19 cellular contexts compared by ENCODE assay signal in the genomic region with DNA sequence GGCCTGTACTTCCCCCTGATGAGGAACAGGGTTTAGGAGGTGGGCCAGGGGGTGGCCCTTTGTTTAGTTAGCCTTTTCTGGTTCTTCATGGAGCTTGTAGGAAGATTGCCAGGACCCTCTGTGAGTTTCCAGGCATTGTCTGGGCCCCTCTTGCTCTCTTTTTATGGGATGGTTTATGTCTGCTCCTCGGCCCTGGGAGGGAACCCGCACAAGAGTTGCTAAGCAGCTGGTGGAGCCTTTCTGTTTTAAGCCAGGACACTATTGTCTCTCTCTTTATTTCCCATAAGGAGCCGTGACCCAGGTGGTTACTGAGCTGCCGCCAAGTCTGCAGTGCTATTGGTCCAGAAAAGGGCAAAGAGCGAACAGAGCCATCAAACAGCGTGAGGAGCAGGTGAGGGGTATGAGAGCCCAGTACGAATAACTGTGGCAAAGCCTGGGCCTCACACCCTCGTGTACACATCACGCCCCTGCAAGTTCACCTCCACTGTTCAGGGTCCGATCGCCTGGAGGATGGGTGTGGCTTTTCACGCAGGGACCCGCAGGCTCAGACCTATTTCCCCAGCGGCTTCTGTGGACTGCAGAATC.
DNase-seq lines count a peak whose midpoint lies in the region; ATAC-seq, FAIRE-seq and TF ChIP-seq lines count a peak whose summit lies in the region.
"Had no signal": no experiment of that assay in that cellular context is flagged by ENCODE, and none has a peak within 500 bp of the region (broad histone marks: within the 10 kb centered on the region; RNA-seq: fewer than 3 reads in every experiment).

No MANE protein-coding gene starts in this region.

- no peak overlapping the region for H3K4me3 Mint-ChIP-seq in GM23338

- H2AFZ ChIP-seq in GM23338, result 0 out of 2 replicates have a peak overlapping the region, but pooled peaks have one; percentile 52

- peaks cover 2% of the 10 kb centered on the region for H3K27me3 Mint-ChIP-seq in GM23338 (ENCODE audit: insufficient read depth, low read depth, poor library complexity)

- no peaks in the 10 kb centered on the region for H4K20me1 ChIP-seq in GM23338 (replicated peaks; ENCODE audit: insufficient read depth)

- H3K27ac ChIP-seq in GM23338 (ENCODE audit: low read depth), result no peak overlapping the region
- no peak overlapping the region for H3K27ac ChIP-seq in small intestine (ENCODE audit: low read depth in 1 of 2, low read length in 1 of 2)
- H3K27ac ChIP-seq: SJSA1 had no signal

- 22 to 68% (median 45%) methylated on average over 14 of the region's 14 CpGs for WGBS in small intestine, 3 donors

- no peak overlapping the region for H3K4me2 ChIP-seq in GM23338

- no peaks in the 10 kb centered on the region for H3K36me3 ChIP-seq in GM23338 (ENCODE audit: insufficient read depth)
- H3K36me3 ChIP-seq in small intestine (ENCODE audit: control insufficient read depth in 2 of 2, insufficient read depth in 2 of 2, low read length in 2 of 2), result no peaks in the 10 kb centered on the region
- H3K36me3 ChIP-seq: BE2C, HAP-1, SJSA1 had no signal

- no peaks in the 10 kb centered on the region for H3K36me3 Mint-ChIP-seq in GM23338 (ENCODE audit: low read depth)

- H3K4me1 ChIP-seq in GM23338 (ENCODE audit: insufficient read depth) (0 out of 2 replicates have a peak, but pooled peaks cover 6% of the 10 kb centered on the region), small intestine (ENCODE audit: control insufficient read depth in 2 of 2, insufficient read depth in 1 of 2, low read depth in 1 of 2, low read length in 1 of 2) (peaks cover 0 to 3% of the 10 kb centered on the region in 2 donors)
- H3K4me1 ChIP-seq: HAP-1 had no signal

- peaks cover 17% of the 10 kb centered on the region for H3K4me1 Mint-ChIP-seq in GM23338

- TF ChIP-seq CTCF in GM23338 (conservative IDR thresholded peaks at IDR 0.05; ENCODE audit: low read depth in 2 of 2), result no peak

- H3F3A ChIP-seq in GM23338 (replicated peaks; ENCODE audit: low read depth), result no peaks in the 10 kb centered on the region

- H3K4me3 ChIP-seq in GM23338, result no peak overlapping the region
- no peak overlapping the region for H3K4me3 ChIP-seq in small intestine (ENCODE audit: low read depth in 1 of 2, low read length in 2 of 2)
- H3K4me3 ChIP-seq: HAP-1, SJSA1 had no signal

- ATAC-seq in GM23338 (no peak), left lobe of liver (peak; percentile 77)

- H3K9me3 Mint-ChIP-seq in GM23338, result no peaks in the 10 kb centered on the region

- no peaks in the 10 kb centered on the region for H3K9me2 ChIP-seq in GM23338 (ENCODE audit: insufficient read depth)

- no peaks in the 10 kb centered on the region for H3K9me3 ChIP-seq in small intestine (ENCODE audit: control insufficient read depth, low read depth)
- H3K9me3 ChIP-seq: BE2C, HAP-1, SJSA1 had no signal

- FAIRE-seq in small intestine (lab: Jason Lieb, UNC), result no peak
- FAIRE-seq: RCC 7860 had no signal

- H3K79me2 ChIP-seq in GM23338 (replicated peaks; ENCODE audit: insufficient read depth), result no peaks in the 10 kb centered on the region

- no peaks in the 10 kb centered on the region for H3K27me3 ChIP-seq in GM23338 (ENCODE audit: insufficient read depth)
- H3K27me3 ChIP-seq in small intestine (ENCODE audit: control insufficient read depth in 2 of 2, insufficient read depth in 2 of 2, low read length in 2 of 2), result no peaks in the 10 kb centered on the region
- H3K27me3 ChIP-seq: BE2C, SJSA1 had no signal

- no peak overlapping the region for H3K27ac Mint-ChIP-seq in GM23338

- DNase-seq in GM23338 (ENCODE audit: low spot score) (no peak), NCI-H69 (lab: John Stamatoyannopoulos, UW) (peak; percentile 21), left lobe of liver (ENCODE audit: low spot score) (peak; percentile 79), small intestine (peak; percentile 68), DMS53 (lab: John Stamatoyannopoulos, UW) (no peak), DMS 273 (lab: John Stamatoyannopoulos, UW; ENCODE audit: unreplicated experiment) (no peak), NCI-H2196 treated with DMSO at 0.1 percent for 48 hours (lab: John Stamatoyannopoulos, UW; ENCODE audit: unreplicated experiment) (no peak)
- DNase-seq: BE2C, DMS79 treated with DMSO at 0.1 percent for 48 hours, Kasumi-1, NCI-H1436 treated with DMSO at 0.1 percent for 48 hours, NCI-H1930, NCI-H2171, NCI-H446, NCI-H526 treated with DMSO at 0.1 percent for 48 hours, T-helper 1 cell had no signal

TF ChIP-seq in GM23338, 12 proteins besides CTCF, POLR2A, EP300 and RAD21 (continues in another document):
- TF ChIP-seq EZH2phosphoT487 (IDR thresholded peaks at IDR 0.05; ENCODE audit: unreplicated experiment), result no peak
- TF ChIP-seq ZNF331 (CRISPR knock-in tag; IDR thresholded peaks at IDR 0.05; ENCODE audit: low read depth), result no peak
- TF ChIP-seq POLR2AphosphoS5 (IDR thresholded peaks at IDR 0.05; ENCODE audit: low read depth), result no peak
- no peak for TF ChIP-seq EZH2 (IDR thresholded peaks at IDR 0.05; ENCODE audit: low read depth, unreplicated experiment)
- TF ChIP-seq, protein P1, sequence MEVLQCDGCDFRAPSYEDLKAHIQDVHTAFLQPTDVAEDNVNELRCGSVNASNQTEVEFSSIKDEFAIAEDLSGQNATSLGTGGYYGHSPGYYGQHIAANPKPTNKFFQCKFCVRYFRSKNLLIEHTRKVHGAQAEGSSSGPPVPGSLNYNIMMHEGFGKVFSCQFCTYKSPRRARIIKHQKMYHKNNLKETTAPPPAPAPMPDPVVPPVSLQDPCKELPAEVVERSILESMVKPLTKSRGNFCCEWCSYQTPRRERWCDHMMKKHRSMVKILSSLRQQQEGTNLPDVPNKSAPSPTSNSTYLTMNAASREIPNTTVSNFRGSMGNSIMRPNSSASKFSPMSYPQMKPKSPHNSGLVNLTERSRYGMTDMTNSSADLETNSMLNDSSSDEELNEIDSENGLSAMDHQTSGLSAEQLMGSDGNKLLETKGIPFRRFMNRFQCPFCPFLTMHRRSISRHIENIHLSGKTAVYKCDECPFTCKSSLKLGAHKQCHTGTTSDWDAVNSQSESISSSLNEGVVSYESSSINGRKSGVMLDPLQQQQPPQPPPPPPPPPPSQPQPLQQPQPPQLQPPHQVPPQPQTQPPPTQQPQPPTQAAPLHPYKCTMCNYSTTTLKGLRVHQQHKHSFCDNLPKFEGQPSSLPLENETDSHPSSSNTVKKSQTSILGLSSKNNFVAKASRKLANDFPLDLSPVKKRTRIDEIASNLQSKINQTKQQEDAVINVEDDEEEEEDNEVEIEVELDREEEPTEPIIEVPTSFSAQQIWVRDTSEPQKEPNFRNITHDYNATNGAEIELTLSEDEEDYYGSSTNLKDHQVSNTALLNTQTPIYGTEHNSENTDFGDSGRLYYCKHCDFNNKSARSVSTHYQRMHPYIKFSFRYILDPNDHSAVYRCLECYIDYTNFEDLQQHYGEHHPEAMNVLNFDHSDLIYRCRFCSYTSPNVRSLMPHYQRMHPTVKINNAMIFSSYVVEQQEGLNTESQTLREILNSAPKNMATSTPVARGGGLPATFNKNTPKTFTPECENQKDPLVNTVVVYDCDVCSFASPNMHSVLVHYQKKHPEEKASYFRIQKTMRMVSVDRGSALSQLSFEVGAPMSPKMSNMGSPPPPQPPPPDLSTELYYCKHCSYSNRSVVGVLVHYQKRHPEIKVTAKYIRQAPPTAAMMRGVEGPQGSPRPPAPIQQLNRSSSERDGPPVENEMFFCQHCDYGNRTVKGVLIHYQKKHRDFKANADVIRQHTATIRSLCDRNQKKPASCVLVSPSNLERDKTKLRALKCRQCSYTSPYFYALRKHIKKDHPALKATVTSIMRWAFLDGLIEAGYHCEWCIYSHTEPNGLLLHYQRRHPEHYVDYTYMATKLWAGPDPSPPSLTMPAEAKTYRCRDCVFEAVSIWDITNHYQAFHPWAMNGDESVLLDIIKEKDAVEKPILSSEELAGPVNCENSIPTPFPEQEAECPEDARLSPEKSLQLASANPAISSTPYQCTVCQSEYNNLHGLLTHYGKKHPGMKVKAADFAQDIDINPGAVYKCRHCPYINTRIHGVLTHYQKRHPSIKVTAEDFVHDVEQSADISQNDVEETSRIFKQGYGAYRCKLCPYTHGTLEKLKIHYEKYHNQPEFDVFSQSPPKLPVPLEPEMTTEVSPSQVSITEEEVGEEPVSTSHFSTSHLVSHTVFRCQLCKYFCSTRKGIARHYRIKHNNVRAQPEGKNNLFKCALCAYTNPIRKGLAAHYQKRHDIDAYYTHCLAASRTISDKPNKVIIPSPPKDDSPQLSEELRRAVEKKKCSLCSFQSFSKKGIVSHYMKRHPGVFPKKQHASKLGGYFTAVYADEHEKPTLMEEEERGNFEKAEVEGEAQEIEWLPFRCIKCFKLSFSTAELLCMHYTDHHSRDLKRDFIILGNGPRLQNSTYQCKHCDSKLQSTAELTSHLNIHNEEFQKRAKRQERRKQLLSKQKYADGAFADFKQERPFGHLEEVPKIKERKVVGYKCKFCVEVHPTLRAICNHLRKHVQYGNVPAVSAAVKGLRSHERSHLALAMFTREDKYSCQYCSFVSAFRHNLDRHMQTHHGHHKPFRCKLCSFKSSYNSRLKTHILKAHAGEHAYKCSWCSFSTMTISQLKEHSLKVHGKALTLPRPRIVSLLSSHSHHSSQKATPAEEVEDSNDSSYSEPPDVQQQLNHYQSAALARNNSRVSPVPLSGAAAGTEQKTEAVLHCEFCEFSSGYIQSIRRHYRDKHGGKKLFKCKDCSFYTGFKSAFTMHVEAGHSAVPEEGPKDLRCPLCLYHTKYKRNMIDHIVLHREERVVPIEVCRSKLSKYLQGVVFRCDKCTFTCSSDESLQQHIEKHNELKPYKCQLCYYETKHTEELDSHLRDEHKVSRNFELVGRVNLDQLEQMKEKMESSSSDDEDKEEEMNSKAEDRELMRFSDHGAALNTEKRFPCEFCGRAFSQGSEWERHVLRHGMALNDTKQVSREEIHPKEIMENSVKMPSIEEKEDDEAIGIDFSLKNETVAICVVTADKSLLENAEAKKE (CRISPR knock-in tag; IDR thresholded peaks at IDR 0.05), result no peak
- TF ChIP-seq JUNB (IDR thresholded peaks at IDR 0.05; ENCODE audit: unreplicated experiment), result no peak
- TF ChIP-seq NANOG (IDR thresholded peaks at IDR 0.05; ENCODE audit: borderline replicate concordance), result no peak
- TF ChIP-seq ZNF114 (CRISPR knock-in tag; IDR thresholded peaks at IDR 0.05), result no peak

Comparison
In these comparisons a context has a peak if more than half of its experiments do, and no peak if none do; other contexts are left out.
1. DNase-seq: peak in NCI-H69 (single experiment), left lobe of liver (single experiment) and small intestine (single experiment); none in GM23338 (single experiment), DMS53 (single experiment), DMS 273 (single experiment) and NCI-H2196 treated with DMSO at 0.1 percent for 48 hours (single experiment).